Comparison of ENCODE assay signal across 9 cellular contexts in genomic region chr13:33676045-33676699, GRCh38.
DNase-seq lines count a peak whose midpoint lies in the region; ATAC-seq and TF ChIP-seq lines count a peak whose summit lies in the region.
"Had no signal": no experiment of that assay in that cellular context is flagged by ENCODE, and none has a peak within 500 bp of the region (broad histone marks: within the 10 kb centered on the region; RNA-seq: fewer than 3 reads in every experiment).

No MANE protein-coding gene starts in this region.

- no peaks in the 10 kb centered on the region for H3K9me3 ChIP-seq in SJCRH30 (replicated peaks)

- H3K9ac ChIP-seq in rectal smooth muscle tissue (ENCODE audit: low read length): no peak overlapping the region

- H3K4me3 Mint-ChIP-seq in progenitor cell of endocrine pancreas (ENCODE audit: low read depth): no peak overlapping the region
- H3K4me3 Mint-ChIP-seq: stimulated activated naive CD8-positive, alpha-beta T cell treated with anti-CD3 and anti-CD28 coated beads, Interleukin-15, Interleukin-2, amounts not matched to agents 100 ng/mL and 50 ng/mL, for 24 hours had no signal

- no peak for TF ChIP-seq CTCF in fibroblast of villous mesenchyme (IDR thresholded peaks at IDR 0.05; ENCODE audit: insufficient read depth, low read depth, low read length)
- no peak for TF ChIP-seq CTCF in progenitor cell of endocrine pancreas (IDR thresholded peaks at IDR 0.05; ENCODE audit: unreplicated experiment)

- H3K4me3 ChIP-seq in SJCRH30: peak overlapping the region; percentile 51
- H3K4me3 ChIP-seq in fibroblast of villous mesenchyme (ENCODE audit: low read depth, low read length): peak overlapping the region; percentile 66
- H3K4me3 ChIP-seq in rectal smooth muscle tissue (ENCODE audit: low read length): peak overlapping the region; percentile 71

- peak; percentile 6 for DNase-seq in Daoy (ENCODE audit: low read depth)
- DNase-seq in SJCRH30: peak; percentile 15 to 45
- peak; percentile 35 for DNase-seq in fibroblast of villous mesenchyme (ENCODE audit: low read depth)
- no peak for DNase-seq in progenitor cell of endocrine pancreas (ENCODE audit: low spot score, unreplicated experiment)
- no peak for DNase-seq in NK-92 treated with Interleukin-12 subunit alpha and Interleukin-12 subunit beta, amount 100 ng/mL, for 24 hours (lab: John Stamatoyannopoulos, UW)
- no peak for DNase-seq in dedifferentiated amniotic fluid mesenchymal stem cell (ENCODE audit: extremely low spot score)

- H3K4me1 ChIP-seq in SJCRH30 (no peaks in the 10 kb centered on the region), rectal smooth muscle tissue (ENCODE audit: control insufficient read depth, insufficient read depth, low read length) (peaks cover 8% of the 10 kb centered on the region)

- H3K36me3 Mint-ChIP-seq in progenitor cell of endocrine pancreas (ENCODE audit: insufficient read depth): peaks cover 2% of the 10 kb centered on the region

- H3K27ac Mint-ChIP-seq in progenitor cell of endocrine pancreas: no peak overlapping the region
- H3K27ac Mint-ChIP-seq: stimulated activated naive CD8-positive, alpha-beta T cell treated with anti-CD3 and anti-CD28 coated beads, Interleukin-15, Interleukin-2, amounts not matched to agents 100 ng/mL and 50 ng/mL, for 24 hours had no signal

- H3K9me3 Mint-ChIP-seq in progenitor cell of endocrine pancreas (ENCODE audit: low read depth): peaks cover 3% of the 10 kb centered on the region

- H3K36me3 ChIP-seq in SJCRH30 (no peaks in the 10 kb centered on the region), rectal smooth muscle tissue (ENCODE audit: control insufficient read depth, insufficient read depth, low read length) (no peaks in the 10 kb centered on the region)

- no peaks in the 10 kb centered on the region for H3K27me3 Mint-ChIP-seq in progenitor cell of endocrine pancreas

- no peak for ATAC-seq in HG03280 (IDR thresholded peaks at IDR 0.05; ENCODE audit: unreplicated experiment)

- H3K27me3 ChIP-seq in SJCRH30: no peaks in the 10 kb centered on the region
- H3K27me3 ChIP-seq in rectal smooth muscle tissue (ENCODE audit: control insufficient read depth, insufficient read depth, low read length): no peaks in the 10 kb centered on the region

- peaks cover 34% of the 10 kb centered on the region for H3K4me1 Mint-ChIP-seq in progenitor cell of endocrine pancreas (ENCODE audit: low read depth)

- no peak overlapping the region for H3K27ac ChIP-seq in SJCRH30
- no peak overlapping the region for H3K27ac ChIP-seq in rectal smooth muscle tissue (ENCODE audit: low read depth, low read length)

Comparison
In these comparisons a context has a peak if more than half of its experiments do, and no peak if none do; other contexts are left out.
1. DNase-seq: peak in Daoy (single experiment), SJCRH30 (2 of 2) and fibroblast of villous mesenchyme (single experiment); none in progenitor cell of endocrine pancreas (single experiment), NK-92 treated with Interleukin-12 subunit alpha and Interleukin-12 subunit beta, amount 100 ng/mL, for 24 hours (single experiment) and dedifferentiated amniotic fluid mesenchymal stem cell (single experiment).
2. Peak in every context shown above with its lines, with median percentiles within 50 percentile points of each other: H3K4me3 ChIP-seq.